3 cellular contexts compared by ENCODE assay signal in the genomic region with DNA sequence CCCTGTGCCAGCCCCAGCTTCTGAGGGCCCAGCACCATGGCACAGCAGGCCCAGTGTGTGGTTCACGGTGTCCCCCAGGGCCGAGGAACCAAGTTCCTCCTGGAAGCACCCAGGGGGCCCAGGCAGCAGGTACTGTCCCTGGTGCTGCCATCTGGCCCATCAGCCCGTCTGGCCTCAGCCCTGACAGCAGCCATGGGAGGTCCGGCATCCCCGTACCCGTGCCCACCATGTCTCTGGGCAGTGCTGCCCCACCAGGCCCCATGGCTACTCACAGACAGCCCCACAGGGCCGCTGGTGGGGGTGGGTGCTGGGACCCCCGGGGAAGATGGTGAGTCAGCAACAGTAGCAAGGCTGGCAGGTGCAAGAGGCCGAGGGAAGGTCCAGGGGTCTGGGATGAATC.
TF ChIP-seq lines count a peak whose summit lies in the region.

No MANE protein-coding gene starts in this region.

TF ChIP-seq in SK-N-SH, 30 proteins besides CTCF, POLR2A, EP300 and RAD21:
- no peak for TF ChIP-seq SMC3 (IDR thresholded peaks at IDR 0.05; ENCODE audit: low read depth, low read length)
- TF ChIP-seq, protein P1, sequence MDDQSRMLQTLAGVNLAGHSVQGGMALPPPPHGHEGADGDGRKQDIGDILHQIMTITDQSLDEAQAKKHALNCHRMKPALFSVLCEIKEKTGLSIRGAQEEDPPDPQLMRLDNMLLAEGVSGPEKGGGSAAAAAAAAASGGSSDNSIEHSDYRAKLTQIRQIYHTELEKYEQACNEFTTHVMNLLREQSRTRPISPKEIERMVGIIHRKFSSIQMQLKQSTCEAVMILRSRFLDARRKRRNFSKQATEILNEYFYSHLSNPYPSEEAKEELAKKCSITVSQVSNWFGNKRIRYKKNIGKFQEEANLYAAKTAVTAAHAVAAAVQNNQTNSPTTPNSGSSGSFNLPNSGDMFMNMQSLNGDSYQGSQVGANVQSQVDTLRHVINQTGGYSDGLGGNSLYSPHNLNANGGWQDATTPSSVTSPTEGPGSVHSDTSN (IDR thresholded peaks at IDR 0.05), result no peak
- TF ChIP-seq, protein P2, sequence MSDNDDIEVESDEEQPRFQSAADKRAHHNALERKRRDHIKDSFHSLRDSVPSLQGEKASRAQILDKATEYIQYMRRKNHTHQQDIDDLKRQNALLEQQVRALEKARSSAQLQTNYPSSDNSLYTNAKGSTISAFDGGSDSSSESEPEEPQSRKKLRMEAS (IDR thresholded peaks at IDR 0.05; ENCODE audit: low read depth), result no peak
- TF ChIP-seq JUND (IDR thresholded peaks at IDR 0.05), result no peak
- no peak for TF ChIP-seq FOSL2 (IDR thresholded peaks at IDR 0.05; ENCODE audit: borderline replicate concordance, low read depth)
- TF ChIP-seq, protein P3, sequence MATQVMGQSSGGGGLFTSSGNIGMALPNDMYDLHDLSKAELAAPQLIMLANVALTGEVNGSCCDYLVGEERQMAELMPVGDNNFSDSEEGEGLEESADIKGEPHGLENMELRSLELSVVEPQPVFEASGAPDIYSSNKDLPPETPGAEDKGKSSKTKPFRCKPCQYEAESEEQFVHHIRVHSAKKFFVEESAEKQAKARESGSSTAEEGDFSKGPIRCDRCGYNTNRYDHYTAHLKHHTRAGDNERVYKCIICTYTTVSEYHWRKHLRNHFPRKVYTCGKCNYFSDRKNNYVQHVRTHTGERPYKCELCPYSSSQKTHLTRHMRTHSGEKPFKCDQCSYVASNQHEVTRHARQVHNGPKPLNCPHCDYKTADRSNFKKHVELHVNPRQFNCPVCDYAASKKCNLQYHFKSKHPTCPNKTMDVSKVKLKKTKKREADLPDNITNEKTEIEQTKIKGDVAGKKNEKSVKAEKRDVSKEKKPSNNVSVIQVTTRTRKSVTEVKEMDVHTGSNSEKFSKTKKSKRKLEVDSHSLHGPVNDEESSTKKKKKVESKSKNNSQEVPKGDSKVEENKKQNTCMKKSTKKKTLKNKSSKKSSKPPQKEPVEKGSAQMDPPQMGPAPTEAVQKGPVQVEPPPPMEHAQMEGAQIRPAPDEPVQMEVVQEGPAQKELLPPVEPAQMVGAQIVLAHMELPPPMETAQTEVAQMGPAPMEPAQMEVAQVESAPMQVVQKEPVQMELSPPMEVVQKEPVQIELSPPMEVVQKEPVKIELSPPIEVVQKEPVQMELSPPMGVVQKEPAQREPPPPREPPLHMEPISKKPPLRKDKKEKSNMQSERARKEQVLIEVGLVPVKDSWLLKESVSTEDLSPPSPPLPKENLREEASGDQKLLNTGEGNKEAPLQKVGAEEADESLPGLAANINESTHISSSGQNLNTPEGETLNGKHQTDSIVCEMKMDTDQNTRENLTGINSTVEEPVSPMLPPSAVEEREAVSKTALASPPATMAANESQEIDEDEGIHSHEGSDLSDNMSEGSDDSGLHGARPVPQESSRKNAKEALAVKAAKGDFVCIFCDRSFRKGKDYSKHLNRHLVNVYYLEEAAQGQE (IDR thresholded peaks at IDR 0.05; ENCODE audit: low read depth, low read length), result 0 out of 2 replicates have a peak, but pooled peaks have one; percentile 26
- TF ChIP-seq, protein P4, sequence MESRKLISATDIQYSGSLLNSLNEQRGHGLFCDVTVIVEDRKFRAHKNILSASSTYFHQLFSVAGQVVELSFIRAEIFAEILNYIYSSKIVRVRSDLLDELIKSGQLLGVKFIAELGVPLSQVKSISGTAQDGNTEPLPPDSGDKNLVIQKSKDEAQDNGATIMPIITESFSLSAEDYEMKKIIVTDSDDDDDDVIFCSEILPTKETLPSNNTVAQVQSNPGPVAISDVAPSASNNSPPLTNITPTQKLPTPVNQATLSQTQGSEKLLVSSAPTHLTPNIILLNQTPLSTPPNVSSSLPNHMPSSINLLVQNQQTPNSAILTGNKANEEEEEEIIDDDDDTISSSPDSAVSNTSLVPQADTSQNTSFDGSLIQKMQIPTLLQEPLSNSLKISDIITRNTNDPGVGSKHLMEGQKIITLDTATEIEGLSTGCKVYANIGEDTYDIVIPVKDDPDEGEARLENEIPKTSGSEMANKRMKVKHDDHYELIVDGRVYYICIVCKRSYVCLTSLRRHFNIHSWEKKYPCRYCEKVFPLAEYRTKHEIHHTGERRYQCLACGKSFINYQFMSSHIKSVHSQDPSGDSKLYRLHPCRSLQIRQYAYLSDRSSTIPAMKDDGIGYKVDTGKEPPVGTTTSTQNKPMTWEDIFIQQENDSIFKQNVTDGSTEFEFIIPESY (IDR thresholded peaks at IDR 0.05; ENCODE audit: borderline replicate concordance, low read depth), result no peak

TF ChIP-seq in SK-N-SH treated with all-trans-retinoic acid at 6 μM for 48 hours, 23 proteins besides CTCF, POLR2A, EP300 and RAD21:
- no peak for TF ChIP-seq ZNF565 (CRISPR knock-in tag; conservative IDR thresholded peaks at IDR 0.05; ENCODE audit: low read depth)
- TF ChIP-seq, protein P5, sequence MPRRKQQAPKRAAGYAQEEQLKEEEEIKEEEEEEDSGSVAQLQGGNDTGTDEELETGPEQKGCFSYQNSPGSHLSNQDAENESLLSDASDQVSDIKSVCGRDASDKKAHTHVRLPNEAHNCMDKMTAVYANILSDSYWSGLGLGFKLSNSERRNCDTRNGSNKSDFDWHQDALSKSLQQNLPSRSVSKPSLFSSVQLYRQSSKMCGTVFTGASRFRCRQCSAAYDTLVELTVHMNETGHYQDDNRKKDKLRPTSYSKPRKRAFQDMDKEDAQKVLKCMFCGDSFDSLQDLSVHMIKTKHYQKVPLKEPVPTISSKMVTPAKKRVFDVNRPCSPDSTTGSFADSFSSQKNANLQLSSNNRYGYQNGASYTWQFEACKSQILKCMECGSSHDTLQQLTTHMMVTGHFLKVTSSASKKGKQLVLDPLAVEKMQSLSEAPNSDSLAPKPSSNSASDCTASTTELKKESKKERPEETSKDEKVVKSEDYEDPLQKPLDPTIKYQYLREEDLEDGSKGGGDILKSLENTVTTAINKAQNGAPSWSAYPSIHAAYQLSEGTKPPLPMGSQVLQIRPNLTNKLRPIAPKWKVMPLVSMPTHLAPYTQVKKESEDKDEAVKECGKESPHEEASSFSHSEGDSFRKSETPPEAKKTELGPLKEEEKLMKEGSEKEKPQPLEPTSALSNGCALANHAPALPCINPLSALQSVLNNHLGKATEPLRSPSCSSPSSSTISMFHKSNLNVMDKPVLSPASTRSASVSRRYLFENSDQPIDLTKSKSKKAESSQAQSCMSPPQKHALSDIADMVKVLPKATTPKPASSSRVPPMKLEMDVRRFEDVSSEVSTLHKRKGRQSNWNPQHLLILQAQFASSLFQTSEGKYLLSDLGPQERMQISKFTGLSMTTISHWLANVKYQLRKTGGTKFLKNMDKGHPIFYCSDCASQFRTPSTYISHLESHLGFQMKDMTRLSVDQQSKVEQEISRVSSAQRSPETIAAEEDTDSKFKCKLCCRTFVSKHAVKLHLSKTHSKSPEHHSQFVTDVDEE (CRISPR knock-in tag; IDR thresholded peaks at IDR 0.05), result no peak
- no peak for TF ChIP-seq ZC3H10 (CRISPR knock-in tag; IDR thresholded peaks at IDR 0.05)
- TF ChIP-seq CSDC2 (CRISPR knock-in tag; IDR thresholded peaks at IDR 0.05), result no peak
- TF ChIP-seq OSR1 (CRISPR knock-in tag; IDR thresholded peaks at IDR 0.05), result no peak
- TF ChIP-seq SNAI2 (CRISPR knock-in tag; IDR thresholded peaks at IDR 0.05), result no peak
- no peak for TF ChIP-seq BACH2 (CRISPR knock-in tag; IDR thresholded peaks at IDR 0.05; ENCODE audit: borderline replicate concordance)
- TF ChIP-seq, protein P6, sequence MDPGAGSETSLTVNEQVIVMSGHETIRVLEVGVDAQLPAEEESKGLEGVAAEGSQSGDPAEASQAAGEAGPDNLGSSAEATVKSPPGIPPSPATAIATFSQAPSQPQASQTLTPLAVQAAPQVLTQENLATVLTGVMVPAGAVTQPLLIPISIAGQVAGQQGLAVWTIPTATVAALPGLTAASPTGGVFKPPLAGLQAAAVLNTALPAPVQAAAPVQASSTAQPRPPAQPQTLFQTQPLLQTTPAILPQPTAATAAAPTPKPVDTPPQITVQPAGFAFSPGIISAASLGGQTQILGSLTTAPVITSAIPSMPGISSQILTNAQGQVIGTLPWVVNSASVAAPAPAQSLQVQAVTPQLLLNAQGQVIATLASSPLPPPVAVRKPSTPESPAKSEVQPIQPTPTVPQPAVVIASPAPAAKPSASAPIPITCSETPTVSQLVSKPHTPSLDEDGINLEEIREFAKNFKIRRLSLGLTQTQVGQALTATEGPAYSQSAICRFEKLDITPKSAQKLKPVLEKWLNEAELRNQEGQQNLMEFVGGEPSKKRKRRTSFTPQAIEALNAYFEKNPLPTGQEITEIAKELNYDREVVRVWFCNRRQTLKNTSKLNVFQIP (CRISPR knock-in tag; IDR thresholded peaks at IDR 0.05; ENCODE audit: borderline replicate concordance, low read depth), result no peak
- TF ChIP-seq, protein P7, sequence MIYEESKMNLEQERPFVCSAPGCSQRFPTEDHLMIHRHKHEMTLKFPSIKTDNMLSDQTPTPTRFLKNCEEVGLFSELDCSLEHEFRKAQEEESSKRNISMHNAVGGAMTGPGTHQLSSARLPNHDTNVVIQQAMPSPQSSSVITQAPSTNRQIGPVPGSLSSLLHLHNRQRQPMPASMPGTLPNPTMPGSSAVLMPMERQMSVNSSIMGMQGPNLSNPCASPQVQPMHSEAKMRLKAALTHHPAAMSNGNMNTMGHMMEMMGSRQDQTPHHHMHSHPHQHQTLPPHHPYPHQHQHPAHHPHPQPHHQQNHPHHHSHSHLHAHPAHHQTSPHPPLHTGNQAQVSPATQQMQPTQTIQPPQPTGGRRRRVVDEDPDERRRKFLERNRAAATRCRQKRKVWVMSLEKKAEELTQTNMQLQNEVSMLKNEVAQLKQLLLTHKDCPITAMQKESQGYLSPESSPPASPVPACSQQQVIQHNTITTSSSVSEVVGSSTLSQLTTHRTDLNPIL (CRISPR knock-in tag; IDR thresholded peaks at IDR 0.05; ENCODE audit: low read depth), result no peak
- no peak for TF ChIP-seq ZNF8 (CRISPR knock-in tag; IDR thresholded peaks at IDR 0.05)
- TF ChIP-seq TOX (CRISPR knock-in tag; IDR thresholded peaks at IDR 0.05; ENCODE audit: borderline replicate concordance), result no peak

TF ChIP-seq in H1, 55 proteins besides CTCF, POLR2A, EP300 and RAD21:
- TF ChIP-seq JUN (IDR thresholded peaks at IDR 0.05; ENCODE audit: low read depth, low read length) (no peak), YY1 (IDR thresholded peaks at IDR 0.05; ENCODE audit: low read depth, low read length) (no peak), TAF1 (IDR thresholded peaks at IDR 0.05; ENCODE audit: low read depth, low read length) (no peak), TBP (IDR thresholded peaks at IDR 0.05; ENCODE audit: low read depth, low read length) (no peak), HDAC2 (IDR thresholded peaks at IDR 0.05; ENCODE audit: borderline replicate concordance in 1 of 2, low read depth in 2 of 2, low read length in 2 of 2) (no peak), TEAD4 (IDR thresholded peaks at IDR 0.05; ENCODE audit: low read depth, low read length) (no peak), BACH1 (IDR thresholded peaks at IDR 0.05; ENCODE audit: low read length) (no peak), CHD1 (IDR thresholded peaks at IDR 0.05; ENCODE audit: low read depth, low read length) (no peak), EZH2 (IDR thresholded peaks at IDR 0.05; ENCODE audit: low read depth, low read length, severe bottlenecking) (no peak)
